11 cellular contexts compared by ENCODE assay signal in the genomic region with DNA sequence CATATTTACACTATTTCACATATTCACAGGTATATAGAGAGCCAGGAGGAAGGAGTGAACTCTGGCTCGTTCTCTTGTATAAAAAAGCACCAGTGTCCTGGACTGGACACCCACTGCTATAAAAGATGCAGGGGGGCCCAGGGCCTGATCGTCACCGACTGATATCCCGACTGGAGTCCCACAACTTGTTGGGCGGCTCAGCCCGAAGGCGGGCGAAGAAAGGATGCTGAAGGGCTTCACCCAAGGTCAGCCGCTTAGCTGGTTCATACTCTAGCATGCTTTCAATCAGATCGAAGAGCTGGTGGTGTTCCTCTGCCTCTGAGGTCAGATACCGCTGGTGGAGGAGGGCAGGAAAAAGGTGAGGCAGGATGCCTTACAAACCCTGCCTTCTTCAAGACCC. TPM values are rescaled to one million over a fixed set of nuclear protein-coding genes. Genes with fewer than 3 reads are reported as not detected.
DNase-seq lines count a peak whose midpoint lies in the region; ATAC-seq and TF ChIP-seq lines count a peak whose summit lies in the region.
"Had no signal": no experiment of that assay in that cellular context is flagged by ENCODE, and none has a peak within 500 bp of the region (broad histone marks: within the 10 kb centered on the region; RNA-seq: fewer than 3 reads in every experiment).

No MANE protein-coding gene starts in this region.

- peaks cover 4% of the 10 kb centered on the region for H3K27me3 Mint-ChIP-seq in HFFc6 (ENCODE audit: insufficient read depth)
- no peaks in the 10 kb centered on the region for H3K27me3 Mint-ChIP-seq in activated naive CD8-positive, alpha-beta T cell treated with anti-CD3 and anti-CD28 coated beads, Interleukin-2, amount 50 U/mL, for 24 hours
- no peaks in the 10 kb centered on the region for H3K27me3 Mint-ChIP-seq in naive thymus-derived CD4-positive, alpha-beta T cell

- no peak for TF ChIP-seq CTCF in C4-2B (conservative IDR thresholded peaks at IDR 0.05)
- TF ChIP-seq CTCF in HFFc6 (IDR thresholded peaks at IDR 0.05): no peak
- TF ChIP-seq CTCF in brain microvascular endothelial cell (IDR thresholded peaks at IDR 0.05; ENCODE audit: low read depth, low read length, missing control alignments): no peak

- DNase-seq in HFFc6: no peak
- DNase-seq in activated naive CD8-positive, alpha-beta T cell treated with anti-CD3 and anti-CD28 coated beads, Interleukin-2, amount 50 U/mL, for 24 hours: no peak
- DNase-seq in naive thymus-derived CD4-positive, alpha-beta T cell: no peak
- DNase-seq in NCI-H526 (lab: John Stamatoyannopoulos, UW): no peak
- no peak for DNase-seq in brain microvascular endothelial cell
- no peak for DNase-seq in G401 (ENCODE audit: low spot score)
- DNase-seq: DMS153; effector CD4-positive, alpha-beta T cell had no signal

- in situ Hi-C loops in brain microvascular endothelial cell (cut with HindIII; ENCODE audit: low pct_ligation_motif_present, low sequenced_read_pairs) (no loop called here), G401 (cut with HindIII; ENCODE audit: low sequenced_read_pairs) (no loop called here)

- H3K9me3 Mint-ChIP-seq in HFFc6: no peaks in the 10 kb centered on the region
- H3K9me3 Mint-ChIP-seq in activated naive CD8-positive, alpha-beta T cell treated with anti-CD3 and anti-CD28 coated beads, Interleukin-2, amount 50 U/mL, for 24 hours: no peaks in the 10 kb centered on the region
- H3K9me3 Mint-ChIP-seq in naive thymus-derived CD4-positive, alpha-beta T cell: no peaks in the 10 kb centered on the region

- POLR2A ChIA-PET in naive thymus-derived CD4-positive, alpha-beta T cell (lab: Charles Lee): interaction anchor here (0.8 to 1.8 kb wide), 4 partner anchors 10 to 59 kb away, joined by 3 to 5 read pairs (median 3); partner anchors contain the start of gene CLK2

- H3K27me3 ChIP-seq in naive thymus-derived CD4-positive, alpha-beta T cell (ENCODE audit: control insufficient read depth in 2 of 2, insufficient read depth in 2 of 2, low read length in 2 of 2): no peaks in the 10 kb centered on the region
- no peaks in the 10 kb centered on the region for H3K27me3 ChIP-seq in brain microvascular endothelial cell (replicated peaks)

- H3K4me3 ChIP-seq in naive thymus-derived CD4-positive, alpha-beta T cell (ENCODE audit: low read length): no peak overlapping the region
- H3K4me3 ChIP-seq in brain microvascular endothelial cell (ENCODE audit: low read depth, low read length): no peak overlapping the region

- peak overlapping the region; percentile 88 for H3K27ac Mint-ChIP-seq in HFFc6
- peak overlapping the region; percentile 96 for H3K27ac Mint-ChIP-seq in activated naive CD8-positive, alpha-beta T cell treated with anti-CD3 and anti-CD28 coated beads, Interleukin-2, amount 50 U/mL, for 24 hours
- peak overlapping the region; percentile 24 to 98 (median 96) for H3K27ac Mint-ChIP-seq in naive thymus-derived CD4-positive, alpha-beta T cell

- no peak for ATAC-seq in activated naive CD8-positive, alpha-beta T cell treated with anti-CD3 and anti-CD28 coated beads, Interleukin-2, amount 50 U/mL, for 24 hours
- ATAC-seq in naive thymus-derived CD4-positive, alpha-beta T cell: no peak
- ATAC-seq in GM21619 (IDR thresholded peaks at IDR 0.05; ENCODE audit: unreplicated experiment): no peak

- H3K27ac ChIP-seq in C4-2B (peak overlapping the region; percentile 82), brain microvascular endothelial cell (no peak overlapping the region)
- no peak overlapping the region for H3K27ac ChIP-seq in naive thymus-derived CD4-positive, alpha-beta T cell (ENCODE audit: low read depth, low read length)

- no peaks in the 10 kb centered on the region for H3K9me3 ChIP-seq in naive thymus-derived CD4-positive, alpha-beta T cell (ENCODE audit: control insufficient read depth in 2 of 3, low read length in 3 of 3)
- H3K9me3 ChIP-seq: thoracic aorta had no signal

- peaks cover 47% of the 10 kb centered on the region for H3K36me3 Mint-ChIP-seq in HFFc6 (ENCODE audit: low read depth)
- H3K36me3 Mint-ChIP-seq in activated naive CD8-positive, alpha-beta T cell treated with anti-CD3 and anti-CD28 coated beads, Interleukin-2, amount 50 U/mL, for 24 hours (ENCODE audit: low read depth): peaks cover 62% of the 10 kb centered on the region
- peaks cover 4 to 54% (median 25%) of the 10 kb centered on the region in 5 donors for H3K36me3 Mint-ChIP-seq in naive thymus-derived CD4-positive, alpha-beta T cell

- intact Hi-C loops in naive thymus-derived CD4-positive, alpha-beta T cell (cut with micrococcal nuclease): loop anchor here in 1 of 2 donors (10.0 kb wide), 1 partner anchor 792 kb away; the partner anchor contains the start of genes LAMTOR2 and UBQLN4

- no peak overlapping the region for H3K4me3 Mint-ChIP-seq in HFFc6
- peak overlapping the region; percentile 97 for H3K4me3 Mint-ChIP-seq in activated naive CD8-positive, alpha-beta T cell treated with anti-CD3 and anti-CD28 coated beads, Interleukin-2, amount 50 U/mL, for 24 hours
- peak overlapping the region in 9 of 10 donors; percentile 15 to 100 (median 53) for H3K4me3 Mint-ChIP-seq in naive thymus-derived CD4-positive, alpha-beta T cell

- CTCF ChIA-PET in naive thymus-derived CD4-positive, alpha-beta T cell (lab: Charles Lee): interaction anchor here (0.7 kb wide), 2 partner anchors 10 to 15 kb away, joined by 3 to 4 read pairs; partner anchors contain the start of gene CLK2

- peaks cover 29% of the 10 kb centered on the region for H3K4me1 Mint-ChIP-seq in HFFc6 (ENCODE audit: low read depth)
- peaks cover 32% of the 10 kb centered on the region for H3K4me1 Mint-ChIP-seq in activated naive CD8-positive, alpha-beta T cell treated with anti-CD3 and anti-CD28 coated beads, Interleukin-2, amount 50 U/mL, for 24 hours
- peaks cover 21 to 44% (median 29%) of the 10 kb centered on the region in 7 donors for H3K4me1 Mint-ChIP-seq in naive thymus-derived CD4-positive, alpha-beta T cell

- H3K4me1 ChIP-seq in naive thymus-derived CD4-positive, alpha-beta T cell (ENCODE audit: control insufficient read depth in 2 of 2, insufficient read depth in 2 of 2, low read length in 2 of 2): peaks cover 18 to 19% of the 10 kb centered on the region in 2 donors

- peaks cover 9 to 70% (median 25%) of the 10 kb centered on the region in 3 experiments for H3K36me3 ChIP-seq in naive thymus-derived CD4-positive, alpha-beta T cell (ENCODE audit: control insufficient read depth in 2 of 3, insufficient read depth in 3 of 3, low read length in 3 of 3)
- peaks cover 48% of the 10 kb centered on the region for H3K36me3 ChIP-seq in brain microvascular endothelial cell (replicated peaks)

RNA-seq across cellular contexts. Expression of gene SCAMP3, which starts 0.9 kb away (rescaled TPM):
- 100 to 1,000 TPM; 125 to 150 (median 135) TPM for total RNA-seq in HFFc6 (2021; fragmentation: NEBNext Ultra II Directional; extraction: Animal tissue kit (Norgen Biotek cat#: 25700))
- total RNA-seq in naive thymus-derived CD4-positive, alpha-beta T cell: 100 to 1,000 TPM in 3 of 5 experiments, 10 to 100 TPM in 2; 50.8 to 118 (median 100) TPM
- polyA plus RNA-seq in naive thymus-derived CD4-positive, alpha-beta T cell: 100 to 1,000 TPM; 141 to 219 TPM
- total RNA-seq in G401 (2014; rRNA removed; shearing (Covaris generic)): 24.3 and 49.0 TPM in 2 replicates

RNA-seq across cellular contexts. Expression of gene ENTREP3, which starts 7.8 kb away (rescaled TPM):
- 10 to 100 TPM; 53.6 to 81.3 (median 58.8) TPM for total RNA-seq in HFFc6 (2021; fragmentation: NEBNext Ultra II Directional; extraction: Animal tissue kit (Norgen Biotek cat#: 25700))
- 10 to 100 TPM in 4 of 5 experiments, 1 to 10 TPM in 1; 8.2 to 24.3 (median 13.8) TPM for total RNA-seq in naive thymus-derived CD4-positive, alpha-beta T cell
- 1 to 10 TPM; 1.8 to 2.0 TPM for polyA plus RNA-seq in naive thymus-derived CD4-positive, alpha-beta T cell
- 5.4 and 7.3 TPM in 2 replicates for total RNA-seq in G401 (2014; rRNA removed; shearing (Covaris generic))

RNA-seq across cellular contexts. Expression of gene CLK2, which starts 10.2 kb away (rescaled TPM):
- 10 to 100 TPM; 24.8 to 32.8 (median 30.0) TPM for total RNA-seq in HFFc6 (2021; fragmentation: NEBNext Ultra II Directional; extraction: Animal tissue kit (Norgen Biotek cat#: 25700))
- 100 to 1,000 TPM in 2 of 5 experiments, 10 to 100 TPM in 3; 72.2 to 137 (median 94.7) TPM for total RNA-seq in naive thymus-derived CD4-positive, alpha-beta T cell
- 10 to 100 TPM; 16.7 to 31.0 TPM for polyA plus RNA-seq in naive thymus-derived CD4-positive, alpha-beta T cell
- 32.1 and 47.4 TPM in 2 replicates for total RNA-seq in G401 (2014; rRNA removed; shearing (Covaris generic))

RNA-seq across cellular contexts. Expression of gene HCN3, which starts 14.2 kb away (rescaled TPM):
- 1 to 10 TPM; 1.3 to 1.6 (median 1.5) TPM for total RNA-seq in HFFc6 (2021; fragmentation: NEBNext Ultra II Directional; extraction: Animal tissue kit (Norgen Biotek cat#: 25700))
- total RNA-seq in naive thymus-derived CD4-positive, alpha-beta T cell: 1 to 10 TPM; 1.6 to 3.3 (median 2.8) TPM
- under 1 TPM in 1 of 2 donors, not detected in 1; 0.07 TPM for polyA plus RNA-seq in naive thymus-derived CD4-positive, alpha-beta T cell
- total RNA-seq in G401 (2014; rRNA removed; shearing (Covaris generic)): 1.1 and 3.3 TPM in 2 replicates

RNA-seq across cellular contexts. Expression of gene PKLR, which starts 38.2 kb away (rescaled TPM):
- not detected for total RNA-seq in HFFc6 (2021; fragmentation: NEBNext Ultra II Directional; extraction: Animal tissue kit (Norgen Biotek cat#: 25700))
- total RNA-seq in naive thymus-derived CD4-positive, alpha-beta T cell: not detected
- polyA plus RNA-seq in naive thymus-derived CD4-positive, alpha-beta T cell: under 1 TPM in 1 of 2 donors, not detected in 1; 0.06 TPM
- not detected in 2 replicates for total RNA-seq in G401 (2014; rRNA removed; shearing (Covaris generic))
- total RNA-seq: thoracic aorta had no signal
